ENCODE assay signal across 10 cellular contexts in the genomic region with DNA sequence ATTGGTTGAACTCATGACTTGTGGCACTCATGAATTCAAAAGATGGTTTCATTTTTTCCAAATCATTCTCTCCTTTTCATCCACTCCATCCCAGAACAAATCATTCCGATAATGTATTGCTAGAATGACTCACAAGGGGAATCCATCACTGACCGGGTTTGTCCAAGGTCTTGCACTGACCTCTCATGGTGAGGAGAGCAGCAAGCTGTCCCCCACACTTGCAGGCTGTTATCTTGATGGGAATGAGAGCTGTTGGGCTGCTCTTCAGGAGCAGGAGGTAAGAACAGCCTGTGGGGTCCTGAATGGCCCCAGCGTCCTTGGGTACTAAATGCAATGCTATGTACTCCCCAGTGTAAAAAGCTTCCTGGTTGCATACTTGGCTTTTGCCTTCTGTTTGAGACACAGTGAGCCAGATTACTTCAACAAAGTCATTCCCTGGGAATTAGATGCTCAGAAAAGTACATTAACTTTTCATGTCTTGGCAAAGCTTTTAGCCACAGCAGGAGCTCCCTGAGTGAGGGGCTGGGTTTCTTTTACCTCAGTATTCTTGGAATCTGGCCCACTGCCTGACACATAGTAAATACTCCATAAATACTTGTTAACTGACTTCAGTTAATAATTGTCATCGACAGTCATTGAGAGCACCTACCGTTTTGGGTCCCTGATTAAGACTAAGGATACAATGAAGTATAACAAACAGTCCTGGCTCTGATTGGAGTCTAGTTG. TPM values are rescaled to one million over a fixed set of nuclear protein-coding genes. Genes with fewer than 3 reads are reported as not detected.
A peak's percentile ranks its signal among the peaks of the same experiment; 100 is the strongest.
DNase-seq lines count a peak whose midpoint lies in the region; ATAC-seq and TF ChIP-seq lines count a peak whose summit lies in the region.
"Had no signal": no experiment of that assay in that cellular context is flagged by ENCODE, and none has a peak within 500 bp of the region (broad histone marks: within the 10 kb centered on the region; RNA-seq: fewer than 3 reads in every experiment).

No MANE protein-coding gene starts in this region.

- TF ChIP-seq RAD21 in liver (IDR thresholded peaks at IDR 0.05) = peak; percentile 61 to 77

- H3K4me3 ChIP-seq in mammary epithelial cell (replicated peaks in 1 of 3; ENCODE audit: insufficient read depth in 1 of 3, low read depth in 2 of 3, low read length in 3 of 3) = no peak overlapping the region
- no peak overlapping the region for H3K4me3 ChIP-seq in liver (ENCODE audit: low read depth in 1 of 3, low read length in 3 of 3)
- H3K4me3 ChIP-seq in tibial nerve = no peak overlapping the region

- no peaks in the 10 kb centered on the region for H3K27me3 Mint-ChIP-seq in activated CD8-positive, alpha-beta T cell treated with anti-CD3 and anti-CD28 coated beads, Interleukin-2, amount 10 ng/mL, durations not matched to agents 7 days and 5 days (ENCODE audit: low read depth)
- no peaks in the 10 kb centered on the region for H3K27me3 Mint-ChIP-seq in activated CD8-positive, alpha-beta T cell treated with anti-CD3 and anti-CD28 coated beads for 36 hours
- H3K27me3 Mint-ChIP-seq: CD8-positive, alpha-beta memory T cell had no signal

- H3K36me3 ChIP-seq in mammary epithelial cell (ENCODE audit: insufficient read depth, low read length) = no peaks in the 10 kb centered on the region
- H3K36me3 ChIP-seq in liver (ENCODE audit: control insufficient read depth in 4 of 4, insufficient read depth in 3 of 4, low read depth in 1 of 4, low read length in 3 of 4) = peaks cover 0 to 6% (median 0%) of the 10 kb centered on the region in 4 donors
- peaks cover 0 to 20% (median 0%) of the 10 kb centered on the region in 3 donors for H3K36me3 ChIP-seq in tibial nerve

- peak overlapping the region; percentile 84 for H3K27ac Mint-ChIP-seq in activated CD8-positive, alpha-beta T cell treated with anti-CD3 and anti-CD28 coated beads, Interleukin-2, amount 10 ng/mL, durations not matched to agents 7 days and 5 days
- no peak overlapping the region for H3K27ac Mint-ChIP-seq in activated CD8-positive, alpha-beta T cell treated with anti-CD3 and anti-CD28 coated beads for 36 hours

- peaks cover 62% of the 10 kb centered on the region for H3K4me1 ChIP-seq in mammary epithelial cell (ENCODE audit: insufficient read depth, low read length)
- peaks cover 20 to 50% (median 41%) of the 10 kb centered on the region in 4 donors for H3K4me1 ChIP-seq in liver (ENCODE audit: control insufficient read depth in 4 of 4, insufficient read depth in 4 of 4, low read length in 3 of 4)
- H3K4me1 ChIP-seq in tibial nerve = peaks cover 0 to 69% (median 41%) of the 10 kb centered on the region in 4 donors

- whole genome bisulfite sequencing in mammary epithelial cell (ENCODE audit: low coverage, missing lambda C conversion rate) = 93% methylated on average over 5 of the region's 5 CpGs
- 34% methylated on average over 5 of the region's 5 CpGs for WGBS in liver
- WGBS in tibial nerve, 2 donors = 38 to 41% methylated on average over 5 of the region's 5 CpGs

- TF ChIP-seq EP300 in tibial nerve (IDR thresholded peaks at IDR 0.05) = peak in 1 of 2 donors; percentile 61

- no peak overlapping the region for H3K4me2 ChIP-seq in mammary epithelial cell (ENCODE audit: insufficient read depth, low read depth, low read length)

- H3K36me3 Mint-ChIP-seq in activated CD8-positive, alpha-beta T cell treated with anti-CD3 and anti-CD28 coated beads, Interleukin-2, amount 10 ng/mL, durations not matched to agents 7 days and 5 days (ENCODE audit: low read depth) = peaks cover 30% of the 10 kb centered on the region
- H3K36me3 Mint-ChIP-seq in activated CD8-positive, alpha-beta T cell treated with anti-CD3 and anti-CD28 coated beads for 36 hours (ENCODE audit: low read depth) = peaks cover 15% of the 10 kb centered on the region

- no peaks in the 10 kb centered on the region for H3K79me2 ChIP-seq in mammary epithelial cell (ENCODE audit: insufficient read depth, low read length)

- dilution Hi-C loops in mammary epithelial cell (cut with HindIII; ENCODE audit: low sequenced_read_pairs) = no loop called here

- in situ Hi-C loops in mammary epithelial cell (cut with MboI; ENCODE audit: low sequenced_read_pairs in 2 of 2) = loop anchor here in 1 of 2 donors (5.0 to 25.0 kb wide), 4 partner anchors 324 to 974 kb away; partner anchors contain the start of gene SSR3

- H3K4me3 Mint-ChIP-seq in activated CD8-positive, alpha-beta T cell treated with anti-CD3 and anti-CD28 coated beads, Interleukin-2, amount 10 ng/mL, durations not matched to agents 7 days and 5 days = no peak overlapping the region
- H3K4me3 Mint-ChIP-seq in activated CD8-positive, alpha-beta T cell treated with anti-CD3 and anti-CD28 coated beads for 36 hours = no peak overlapping the region
- H3K4me3 Mint-ChIP-seq: CD8-positive, alpha-beta memory T cell had no signal

- DNase-seq in activated CD8-positive, alpha-beta T cell treated with anti-CD3 and anti-CD28 coated beads, Interleukin-2, amount 10 ng/mL, durations not matched to agents 7 days and 5 days = no peak
- no peak for DNase-seq in activated CD8-positive, alpha-beta T cell treated with anti-CD3 and anti-CD28 coated beads for 36 hours
- DNase-seq in mammary epithelial cell (no peak), tibial nerve (ENCODE audit: low spot score in 2 of 2) (peak in 1 of 2 donors; percentile 38), NCI-H1436 (lab: John Stamatoyannopoulos, UW) (no peak), SW480 (ENCODE audit: low spot score) (no peak), SK-N-DZ (ENCODE audit: low spot score) (no peak)
- DNase-seq: CD8-positive, alpha-beta memory T cell; NCI-H1048 had no signal

- CTCF ChIA-PET in activated CD8-positive, alpha-beta T cell treated with anti-CD3 and anti-CD28 coated beads, Interleukin-2, amount 10 ng/mL, durations not matched to agents 7 days and 5 days (lab: Charles Lee) = interaction anchor here (0.8 to 15.2 kb wide), 20 partner anchors 13 to 986 kb away, joined by 3 to 301 read pairs (median 6); partner anchors contain the start of genes SSR3 and TIPARP
- CTCF ChIA-PET in activated CD8-positive, alpha-beta T cell treated with anti-CD3 and anti-CD28 coated beads for 36 hours (lab: Charles Lee) = interaction anchor here (0.9 to 5.1 kb wide), 14 partner anchors 12 to 986 kb away, joined by 3 to 80 read pairs (median 13); no protein-coding TSS in a partner anchor
- CTCF ChIA-PET in mammary epithelial cell (lab: Charles Lee; ENCODE audit: low non-redundant PET) = interaction anchor here (1.3 kb wide), 1 partner anchor 53 kb away, joined by 8 read pairs; no protein-coding TSS in a partner anchor

- H3K9me3 ChIP-seq in mammary epithelial cell (replicated peaks; ENCODE audit: insufficient read depth, low read length) = no peaks in the 10 kb centered on the region
- no peaks in the 10 kb centered on the region for H3K9me3 ChIP-seq in liver (ENCODE audit: control insufficient read depth in 4 of 4, low read length in 3 of 4)
- no peaks in the 10 kb centered on the region for H3K9me3 ChIP-seq in tibial nerve

- no peak for TF ChIP-seq CTCF in activated CD8-positive, alpha-beta T cell treated with anti-CD3 and anti-CD28 coated beads for 36 hours (IDR thresholded peaks at IDR 0.05)
- peak; percentile 4 to 22 for TF ChIP-seq CTCF in mammary epithelial cell (conservative IDR thresholded peaks at IDR 0.05 in 1 of 2, IDR thresholded peaks at IDR 0.05 in 1 of 2; ENCODE audit: extremely low read depth in 1 of 2, insufficient read depth in 1 of 2, low read depth in 1 of 2, low read length in 2 of 2)
- TF ChIP-seq CTCF in liver (IDR thresholded peaks at IDR 0.05; ENCODE audit: low read depth, low read length, missing input control) = peak; percentile 24
- TF ChIP-seq CTCF in tibial nerve (IDR thresholded peaks at IDR 0.05) = peak in 3 of 5 experiments; percentile 3 to 24 (median 18)

- H3K9ac ChIP-seq in mammary epithelial cell (ENCODE audit: insufficient read depth, low read length) (no peak overlapping the region), liver (ENCODE audit: low read depth in 1 of 2, low read length in 2 of 2) (peak overlapping the region in 1 of 2 donors; percentile 97)

- no TSS peak for BruUV-seq in mammary epithelial cell (replicated peaks; lab: Mats Ljungman, UMichigan)

- H2AFZ ChIP-seq in mammary epithelial cell (ENCODE audit: low read depth, low read length) = no peak overlapping the region

- TF ChIP-seq POLR2A in tibial nerve (IDR thresholded peaks at IDR 0.05) = no peak

- no peaks in the 10 kb centered on the region for H3K9me3 Mint-ChIP-seq in activated CD8-positive, alpha-beta T cell treated with anti-CD3 and anti-CD28 coated beads, Interleukin-2, amount 10 ng/mL, durations not matched to agents 7 days and 5 days (ENCODE audit: insufficient read depth)
- no peaks in the 10 kb centered on the region for H3K9me3 Mint-ChIP-seq in activated CD8-positive, alpha-beta T cell treated with anti-CD3 and anti-CD28 coated beads for 36 hours
- H3K9me3 Mint-ChIP-seq: CD8-positive, alpha-beta memory T cell had no signal

- H3K27me3 ChIP-seq in mammary epithelial cell (ENCODE audit: insufficient read depth, low read length) (no peaks in the 10 kb centered on the region), liver (ENCODE audit: control insufficient read depth in 4 of 4, insufficient read depth in 4 of 4, low read length in 3 of 4) (no peaks in the 10 kb centered on the region), tibial nerve (no peaks in the 10 kb centered on the region)

- no peak for ATAC-seq in activated CD8-positive, alpha-beta T cell treated with anti-CD3 and anti-CD28 coated beads, Interleukin-2, amount 10 ng/mL, durations not matched to agents 7 days and 5 days
- ATAC-seq in activated CD8-positive, alpha-beta T cell treated with anti-CD3 and anti-CD28 coated beads for 36 hours = no peak

- H3K4me1 Mint-ChIP-seq in activated CD8-positive, alpha-beta T cell treated with anti-CD3 and anti-CD28 coated beads, Interleukin-2, amount 10 ng/mL, durations not matched to agents 7 days and 5 days (ENCODE audit: low read depth) = peaks cover 69% of the 10 kb centered on the region
- H3K4me1 Mint-ChIP-seq in activated CD8-positive, alpha-beta T cell treated with anti-CD3 and anti-CD28 coated beads for 36 hours (ENCODE audit: low read depth) = peaks cover 52% of the 10 kb centered on the region

- no peak overlapping the region for H3K27ac ChIP-seq in mammary epithelial cell (ENCODE audit: insufficient read depth, low read depth, low read length)
- peak overlapping the region; percentile 94 to 95 for H3K27ac ChIP-seq in liver (ENCODE audit: low read depth in 1 of 2, low read length in 2 of 2)
- H3K27ac ChIP-seq in tibial nerve = peak overlapping the region in 3 of 4 donors; percentile 74 to 90 (median 84)

- no peaks in the 10 kb centered on the region for H4K20me1 ChIP-seq in mammary epithelial cell (ENCODE audit: insufficient read depth, low read length)

- POLR2A ChIA-PET in activated CD8-positive, alpha-beta T cell treated with anti-CD3 and anti-CD28 coated beads, Interleukin-2, amount 10 ng/mL, durations not matched to agents 7 days and 5 days (lab: Charles Lee) = interaction anchor here (0.6 to 2.6 kb wide), 5 partner anchors 17 to 461 kb away, joined by 3 to 11 read pairs (median 3); partner anchors contain the start of genes CCNL1 and TIPARP
- POLR2A ChIA-PET in activated CD8-positive, alpha-beta T cell treated with anti-CD3 and anti-CD28 coated beads for 36 hours (lab: Charles Lee) = interaction anchor here (1.0 to 3.1 kb wide), 3 partner anchors 11 to 24 kb away, joined by 4 to 18 read pairs (median 6); partner anchors contain the start of gene CCNL1

- intact Hi-C loops in activated CD8-positive, alpha-beta T cell treated with anti-CD3 and anti-CD28 coated beads for 36 hours (cut with micrococcal nuclease) = loop anchor here (2.0 kb wide), 1 partner anchor 47 kb away; no protein-coding TSS in a partner anchor
- intact Hi-C loops in mammary epithelial cell (cut with micrococcal nuclease) = loop anchor here (2.0 to 10.0 kb wide), 6 partner anchors 161 to 1121 kb away; no protein-coding TSS in a partner anchor

RNA-seq across cellular contexts. Expression of gene CCNL1, which starts 24.1 kb away (rescaled TPM):
- total RNA-seq in activated CD8-positive, alpha-beta T cell treated with anti-CD3 and anti-CD28 coated beads, Interleukin-2, amount 10 ng/mL, durations not matched to agents 7 days and 5 days = 100 to 1,000 TPM; 257 TPM
- 100 to 1,000 TPM; 180 to 191 TPM for total RNA-seq in activated CD8-positive, alpha-beta T cell treated with anti-CD3 and anti-CD28 coated beads for 36 hours
- total RNA-seq in mammary epithelial cell (100 to 1,000 TPM; 127 to 130 TPM), liver (100 to 1,000 TPM in 1 of 2 donors, 10 to 100 TPM in 1; 83.7 to 163 TPM), tibial nerve (100 to 1,000 TPM; 176 to 239 (median 239) TPM)
- polyA plus RNA-seq in mammary epithelial cell (42.7 TPM), liver (100 to 1,000 TPM in 1 of 2 donors, 10 to 100 TPM in 1; 22.7 to 106 TPM)
- polyA minus RNA-seq in mammary epithelial cell = 37.7 TPM
- 53.4 and 66.9 TPM in 2 replicates for polyA plus RNA-seq in SK-N-DZ (2014; cell fraction: cytosol; rRNA removed)
- polyA plus RNA-seq in SK-N-DZ (2014; cell fraction: nucleus; rRNA removed) = 510 and 632 TPM in 2 replicates
